ENCODE assay signal across 20 cellular contexts in the genomic region with DNA sequence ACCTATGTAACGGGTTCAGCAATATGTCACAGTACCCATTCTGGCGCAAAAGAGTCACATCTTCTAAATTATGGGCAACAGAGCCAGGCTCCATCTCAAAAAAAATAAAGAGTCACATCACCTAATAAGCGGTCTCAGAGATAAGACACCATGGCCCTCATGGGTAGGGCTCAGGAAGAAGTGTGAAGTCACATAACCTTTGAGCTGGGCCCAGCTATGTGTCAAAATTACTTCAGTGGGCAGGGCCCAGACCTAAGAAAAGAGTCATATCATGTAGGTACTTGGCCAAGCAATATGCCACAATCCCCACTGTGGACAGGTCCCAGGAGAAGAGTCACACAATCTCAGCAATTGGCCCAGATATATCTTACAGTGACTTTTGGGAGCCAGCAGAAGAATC.
"Had no signal": no experiment of that assay in that cellular context is flagged by ENCODE, and none has a peak within 500 bp of the region (broad histone marks: within the 10 kb centered on the region; RNA-seq: fewer than 3 reads in every experiment).

No MANE protein-coding gene starts in this region.

- H3K4me3 ChIP-seq: K562 had no signal

- H3K27me3 Mint-ChIP-seq: IgD-negative memory B cell had no signal

- H3K4me3 Mint-ChIP-seq: IgD-negative memory B cell had no signal

- H3K27ac ChIP-seq: HL-60, KMS-11, RWPE1 had no signal

- H3K36me3 Mint-ChIP-seq: IgD-negative memory B cell had no signal

- DNase-seq: Kasumi-1, MM.1S, NCI-H1092 treated with DMSO at 0.1 percent for 48 hours, NCI-H1436, NCI-H187, NCI-H2029, NCI-H2081 treated with DMSO at 0.1 percent for 48 hours, NCI-H2171, NCI-H226, NCI-H446, NCI-H510A, NCI-H524 treated with DMSO at 0.1 percent for 48 hours, NCI-H69, NCI-H774, SHP77 had no signal

- H3K27ac Mint-ChIP-seq: IgD-negative memory B cell had no signal

- ATAC-seq: K562 had no signal

- H3K4me2 ChIP-seq: KMS-11 had no signal
